In genomic region chr1:241611063-241611462, GRCh38 we compare ENCODE assay signal across 8 cellular contexts. TPM values are rescaled to one million over a fixed set of nuclear protein-coding genes. Genes with fewer than 3 reads are reported as not detected.
DNase-seq lines count a peak whose midpoint lies in the region; ATAC-seq, FAIRE-seq and TF ChIP-seq lines count a peak whose summit lies in the region.

No MANE protein-coding gene starts in this region.

- peak; percentile 95 for FAIRE-seq in TTC549 (lab: Jason Lieb, UNC)

- H3K27ac ChIP-seq in CD4-positive, alpha-beta T cell (ENCODE audit: low read depth, low read length): no peak overlapping the region
- no peak overlapping the region for H3K27ac ChIP-seq in gastroesophageal sphincter

- no peak for TF ChIP-seq EP300 in gastroesophageal sphincter (IDR thresholded peaks at IDR 0.05)

- intact Hi-C loops in CD4-positive, alpha-beta T cell (cut with DNase I, micrococcal nuclease): loop anchor here (1.0 to 10.0 kb wide), 12 partner anchors 16 to 1716 kb away; partner anchors contain the start of genes MAP1LC3C (in 2 of the 2), EXO1 (in 1 of the 2) and KMO (in 1 of the 2)

- H3K27ac Mint-ChIP-seq in CD4-positive, alpha-beta T cell: no peak overlapping the region

- no peaks in the 10 kb centered on the region for H3K9me3 ChIP-seq in CD4-positive, alpha-beta T cell (ENCODE audit: control insufficient read depth, low read length)
- H3K9me3 ChIP-seq in gastroesophageal sphincter: no peaks in the 10 kb centered on the region

- no peaks in the 10 kb centered on the region for H3K27me3 ChIP-seq in CD4-positive, alpha-beta T cell (ENCODE audit: control insufficient read depth, insufficient read depth, low read length)
- no peaks in the 10 kb centered on the region for H3K27me3 ChIP-seq in gastroesophageal sphincter

- H3K36me3 ChIP-seq in gastroesophageal sphincter: no peaks in the 10 kb centered on the region

- H3K27me3 Mint-ChIP-seq in CD4-positive, alpha-beta T cell: no peaks in the 10 kb centered on the region

- H3K4me1 ChIP-seq in gastroesophageal sphincter: no peaks in the 10 kb centered on the region

- TF ChIP-seq POLR2A in gastroesophageal sphincter (IDR thresholded peaks at IDR 0.05): no peak

- POLR2A ChIA-PET in CD4-positive, alpha-beta T cell (lab: Charles Lee): interaction anchor here (1.2 to 2.9 kb wide), 3 partner anchors 16 to 285 kb away, joined by 3 to 23 read pairs (median 5); partner anchors contain the start of gene EXO1

- TF ChIP-seq CTCF in CD4-positive, alpha-beta T cell (IDR thresholded peaks at IDR 0.05): peak; percentile 85
- peak; percentile 67 to 69 (median 69) for TF ChIP-seq CTCF in gastroesophageal sphincter (IDR thresholded peaks at IDR 0.05)

- H3K36me3 Mint-ChIP-seq in CD4-positive, alpha-beta T cell (ENCODE audit: low read depth): no peaks in the 10 kb centered on the region

- DNase-seq in CD4-positive, alpha-beta T cell: peak in 1 of 10 experiments; percentile 5
- DNase-seq in NCI-H2029 (lab: John Stamatoyannopoulos, UW) (peak; percentile 25), pons (ENCODE audit: low spot score) (peak; percentile 88), ecto neural progenitor cell (ENCODE audit: low spot score) (no peak)

- H3K4me1 Mint-ChIP-seq in CD4-positive, alpha-beta T cell (ENCODE audit: low read depth): no peaks in the 10 kb centered on the region

- no peaks in the 10 kb centered on the region for H3K9me3 Mint-ChIP-seq in CD4-positive, alpha-beta T cell

- peak; percentile 93 for ATAC-seq in CD4-positive, alpha-beta T cell (ENCODE audit: poor library complexity)
- ATAC-seq in GM18520 (IDR thresholded peaks at IDR 0.05; ENCODE audit: unreplicated experiment) (peak; percentile 90), HG02943 (IDR thresholded peaks at IDR 0.05; ENCODE audit: low read depth, unreplicated experiment) (peak; percentile 90), gastroesophageal sphincter (peak; percentile 62)

- no peak overlapping the region for H3K4me3 ChIP-seq in gastroesophageal sphincter

- 10 to 37% methylated on average over 2 to 3 of the region's 3 CpGs for WGBS in gastroesophageal sphincter (ENCODE audit: low coverage in 1 of 2), 2 donors

- no peak overlapping the region for H3K4me3 Mint-ChIP-seq in CD4-positive, alpha-beta T cell

- CTCF ChIA-PET in CD4-positive, alpha-beta T cell (lab: Charles Lee): interaction anchor here (0.6 to 2.4 kb wide), 11 partner anchors 10 to 387 kb away, joined by 3 to 24 read pairs (median 4); partner anchors contain the start of genes CHML, MAP1LC3C and OPN3

RNA-seq across cellular contexts. Expression of gene CHML, which starts 29.1 kb away (rescaled TPM):
- 10 to 100 TPM in 1 of 2 experiments, 1 to 10 TPM in 1; 9.1 to 10.3 TPM for total RNA-seq in CD4-positive, alpha-beta T cell
- 10 to 100 TPM in 1 of 4 donors, 1 to 10 TPM in 3; 5.3 to 10.2 (median 8.8) TPM for total RNA-seq in gastroesophageal sphincter

RNA-seq across cellular contexts. Expression of gene OPN3, which starts 29.1 kb away (rescaled TPM):
- total RNA-seq in CD4-positive, alpha-beta T cell: 1 to 10 TPM; 1.9 to 2.3 TPM
- 10 to 100 TPM in 1 of 4 donors, 1 to 10 TPM in 3; 3.5 to 13.9 (median 4.8) TPM for total RNA-seq in gastroesophageal sphincter

RNA-seq across cellular contexts. Expression of gene WDR64, which starts 41.0 kb away (rescaled TPM):
- under 1 TPM in 1 of 2 experiments, not detected in 1; 0.67 TPM for total RNA-seq in CD4-positive, alpha-beta T cell
- under 1 TPM in 1 of 4 donors, not detected in 3; 0.16 TPM for total RNA-seq in gastroesophageal sphincter
